In the genomic region with DNA sequence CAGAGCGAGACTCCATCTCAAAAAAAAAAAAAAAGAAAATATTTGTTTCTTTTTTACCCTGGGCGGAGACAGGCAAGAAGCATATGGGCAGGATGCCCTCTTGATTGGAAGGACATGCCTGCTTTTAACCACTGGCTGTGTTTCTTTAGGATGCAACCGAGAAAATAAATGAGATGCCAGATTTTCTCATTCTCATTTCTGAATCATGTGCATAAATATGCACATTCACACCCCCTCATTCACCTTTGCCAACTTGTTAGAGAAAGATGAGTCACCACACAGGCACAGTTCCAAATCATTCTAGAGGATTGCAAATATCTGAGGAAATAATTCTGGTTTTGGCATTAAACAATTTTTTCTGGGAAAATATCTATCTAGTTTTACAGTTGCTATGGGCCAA, we compare ENCODE assay signal across 11 cellular contexts. TPM values are rescaled to one million over a fixed set of nuclear protein-coding genes. Genes with fewer than 3 reads are reported as not detected.
DNase-seq lines count a peak whose midpoint lies in the region; ATAC-seq, FAIRE-seq and TF ChIP-seq lines count a peak whose summit lies in the region.
"Had no signal": no experiment of that assay in that cellular context is flagged by ENCODE, and none has a peak within 500 bp of the region (broad histone marks: within the 10 kb centered on the region; RNA-seq: fewer than 3 reads in every experiment).

No MANE protein-coding gene starts in this region.

- WGBS in liver: 75% methylated on average over 3 of the region's 3 CpGs
- 72% methylated on average over 3 of the region's 3 CpGs for WGBS in HepG2 (ENCODE audit: low lambda C conversion rate)
- 14% methylated on average over 1 of the region's 3 CpGs for WGBS in K562 (ENCODE audit: insufficient coverage, low coverage, missing lambda C conversion rate)

- CTCF ChIA-PET in HepG2 (lab: Yijun Ruan, JAX; ENCODE audit: low intra/inter-chr PET ratio, low total read pairs): no interaction called here
- CTCF ChIA-PET in K562 (lab: Yijun Ruan, JAX; ENCODE audit: low intra/inter-chr PET ratio): no interaction called here

- H3K9me3 ChIP-seq in liver (ENCODE audit: control insufficient read depth in 4 of 4, low read length in 3 of 4): no peaks in the 10 kb centered on the region
- H3K9me3 ChIP-seq in HepG2 (ENCODE audit: low read length): no peaks in the 10 kb centered on the region
- H3K9me3 ChIP-seq in K562 (replicated peaks; ENCODE audit: control insufficient read depth, insufficient read depth, low read depth, low read length): no peaks in the 10 kb centered on the region
- H3K9me3 ChIP-seq in keratinocyte (ENCODE audit: control insufficient read depth, low read depth, low read length): no peaks in the 10 kb centered on the region

- H2AFZ ChIP-seq in HepG2 (ENCODE audit: low read length): no peak overlapping the region
- H2AFZ ChIP-seq in K562 (ENCODE audit: low read depth, low read length): no peak overlapping the region
- no peak overlapping the region for H2AFZ ChIP-seq in keratinocyte (ENCODE audit: control insufficient read depth, low read length)

- H3K4me1 ChIP-seq in liver (ENCODE audit: control insufficient read depth in 4 of 4, insufficient read depth in 4 of 4, low read length in 3 of 4) (no peaks in the 10 kb centered on the region), HepG2 (ENCODE audit: insufficient read depth, low read length) (peaks cover 42% of the 10 kb centered on the region), K562 (replicated peaks in 1 of 2; ENCODE audit: control insufficient read depth in 2 of 2, insufficient read depth in 2 of 2, low read length in 2 of 2) (peaks cover 0 to 4% of the 10 kb centered on the region in 2 experiments; a peak in 3 of 5 replicates), keratinocyte (ENCODE audit: control insufficient read depth, extremely low read depth, insufficient read depth, low read length) (peaks cover 23% of the 10 kb centered on the region)

- no peak for TF ChIP-seq POLR2A in HepG2 (IDR thresholded peaks at IDR 0.05; ENCODE audit: insufficient read depth in 1 of 2, low read depth in 2 of 2, low read length in 2 of 2)
- TF ChIP-seq POLR2A in K562 (conservative IDR thresholded peaks at IDR 0.05): no peak

- H3K27me3 ChIP-seq in liver (ENCODE audit: control insufficient read depth in 4 of 4, insufficient read depth in 4 of 4, low read length in 3 of 4): no peaks in the 10 kb centered on the region
- no peaks in the 10 kb centered on the region for H3K27me3 ChIP-seq in HepG2 (ENCODE audit: control insufficient read depth in 1 of 2, insufficient read depth in 2 of 2, low read length in 2 of 2)
- no peaks in the 10 kb centered on the region for H3K27me3 ChIP-seq in K562 (ENCODE audit: control insufficient read depth in 2 of 2, insufficient read depth in 2 of 2, low read length in 2 of 2)
- H3K27me3 ChIP-seq in keratinocyte (ENCODE audit: control insufficient read depth, extremely low read depth, insufficient read depth, low read length): no peaks in the 10 kb centered on the region

- dilution Hi-C loops in keratinocyte (cut with MboI; ENCODE audit: extremely low pct_ligation_motif_present, low sequenced_read_pairs): no loop called here

- TF ChIP-seq RAD21 in liver (IDR thresholded peaks at IDR 0.05): no peak
- no peak for TF ChIP-seq RAD21 in HepG2 (CRISPR knock-in tag; IDR thresholded peaks at IDR 0.05)
- no peak for TF ChIP-seq RAD21 in K562 (CRISPR knock-in tag; conservative IDR thresholded peaks at IDR 0.05 in 1 of 2, IDR thresholded peaks at IDR 0.05 in 1 of 2)

- H3K9ac ChIP-seq in liver (ENCODE audit: low read depth in 1 of 2, low read length in 2 of 2): no peak overlapping the region
- H3K9ac ChIP-seq in HepG2 (ENCODE audit: insufficient read depth, low read depth, low read length): no peak overlapping the region
- H3K9ac ChIP-seq in K562 (ENCODE audit: insufficient read depth in 1 of 2, low read depth in 2 of 2, low read length in 2 of 2): no peak overlapping the region
- H3K9ac ChIP-seq in keratinocyte (ENCODE audit: control insufficient read depth, extremely low read depth, insufficient read depth, low read length): no peak overlapping the region

- in situ Hi-C loops in HepG2 (cut with HindIII; ENCODE audit: extremely low pct_ligation_motif_present, low pct_unique_long_range_greater_than_20kb) (no loop called here), K562 (cut with MboI) (no loop called here)

- TF ChIP-seq EP300 in HepG2 (IDR thresholded peaks at IDR 0.05; ENCODE audit: low read depth in 2 of 2, low read length in 2 of 2): no peak
- TF ChIP-seq EP300 in HepG2 (CRISPR knock-in tag; IDR thresholded peaks at IDR 0.05; ENCODE audit: borderline replicate concordance): no peak
- TF ChIP-seq EP300 in K562 (IDR thresholded peaks at IDR 0.05; ENCODE audit: low read length): no peak

- FAIRE-seq in HepG2 (lab: Jason Lieb, UNC) (no peak), K562 (lab: Jason Lieb, UNC) (no peak), keratinocyte (lab: Jason Lieb, UNC) (peak; percentile 57)

- intact Hi-C loops in HepG2 (cut with micrococcal nuclease; ENCODE audit: unreplicated experiment): no loop called here
- intact Hi-C loops in K562 (cut with micrococcal nuclease): no loop called here

- no peak overlapping the region for H3K4me3 ChIP-seq in liver (ENCODE audit: low read depth in 1 of 3, low read length in 3 of 3)
- no peak overlapping the region for H3K4me3 ChIP-seq in HepG2 (replicated peaks in 1 of 3; ENCODE audit: insufficient read depth in 1 of 3, low read depth in 2 of 3, low read length in 3 of 3)
- H3K4me3 ChIP-seq in K562: no peak overlapping the region
- no peak overlapping the region for H3K4me3 ChIP-seq in keratinocyte (ENCODE audit: control insufficient read depth in 2 of 3, extremely low read depth in 1 of 3, insufficient read depth in 2 of 3, low read depth in 1 of 3, low read length in 3 of 3)

- POLR2A ChIA-PET in HepG2 (lab: Yijun Ruan, JAX): no interaction called here
- POLR2A ChIA-PET in K562 (lab: Yijun Ruan, JAX): no interaction called here

- BruUV-seq in HepG2 (replicated peaks; lab: Mats Ljungman, UMichigan): no TSS peak
- no TSS peak for BruUV-seq in K562 (replicated peaks; lab: Mats Ljungman, UMichigan)

- H3K4me2 ChIP-seq in HepG2 (ENCODE audit: low read depth, low read length) (no peak overlapping the region), K562 (ENCODE audit: insufficient read depth, low read length) (no peak overlapping the region), keratinocyte (ENCODE audit: control insufficient read depth, extremely low read depth, insufficient read depth, low read depth, low read length) (no peak overlapping the region)

- ATAC-seq in HepG2 (no peak), K562 (no peak), HG03159 (IDR thresholded peaks at IDR 0.05; ENCODE audit: unreplicated experiment) (no peak)

- H3K27ac ChIP-seq in liver (ENCODE audit: low read depth in 1 of 2, low read length in 2 of 2) (no peak overlapping the region), HepG2 (ENCODE audit: extremely low read length, insufficient read depth, low read length) (no peak overlapping the region), K562 (ENCODE audit: extremely low read depth, low read depth, low read length) (no peak overlapping the region), keratinocyte (ENCODE audit: control insufficient read depth, insufficient read depth, low read length) (peak overlapping the region; percentile 10)

- no peaks in the 10 kb centered on the region for H3K79me2 ChIP-seq in HepG2 (ENCODE audit: insufficient read depth, low read length)
- H3K79me2 ChIP-seq in K562 (ENCODE audit: control insufficient read depth, insufficient read depth, low read length): no peaks in the 10 kb centered on the region
- H3K79me2 ChIP-seq in keratinocyte (ENCODE audit: control insufficient read depth, insufficient read depth, low read length): no peaks in the 10 kb centered on the region

- no peak for TF ChIP-seq CTCF in liver (IDR thresholded peaks at IDR 0.05; ENCODE audit: low read depth, low read length, missing input control)
- TF ChIP-seq CTCF in HepG2 (CRISPR knock-in tag; IDR thresholded peaks at IDR 0.05): no peak
- TF ChIP-seq CTCF in K562 (IDR thresholded peaks at IDR 0.05 in 2 of 3, conservative IDR thresholded peaks at IDR 0.05 in 1 of 3; ENCODE audit: insufficient read depth in 2 of 3, low read depth in 1 of 3, low read length in 3 of 3): no peak
- TF ChIP-seq CTCF in keratinocyte (optimal IDR thresholded peaks at IDR 0.05 in 1 of 3, IDR thresholded peaks at IDR 0.05 in 1 of 3, conservative IDR thresholded peaks at IDR 0.05 in 1 of 3; ENCODE audit: extremely low read depth in 1 of 3, insufficient read depth in 2 of 3, low read length in 3 of 3): no peak

- H3K36me3 ChIP-seq in liver (ENCODE audit: control insufficient read depth in 4 of 4, insufficient read depth in 3 of 4, low read depth in 1 of 4, low read length in 3 of 4) (no peaks in the 10 kb centered on the region), HepG2 (replicated peaks in 1 of 2; ENCODE audit: control insufficient read depth in 1 of 2, insufficient read depth in 2 of 2, low read length in 2 of 2) (no peaks in the 10 kb centered on the region), K562 (ENCODE audit: control insufficient read depth, insufficient read depth, low read length) (no peaks in the 10 kb centered on the region), keratinocyte (ENCODE audit: control insufficient read depth in 2 of 2, extremely low read depth in 1 of 2, insufficient read depth in 2 of 2, low read length in 2 of 2) (no peaks in the 10 kb centered on the region)

- DNase-seq in HepG2 (ENCODE audit: low spot score) (no peak), K562 (ENCODE audit: extremely low read depth in 1 of 4, low spot score in 3 of 4) (peak in 2 of 4 experiments; percentile 23 to 29), keratinocyte (ENCODE audit: low read depth, low spot score) (peak; percentile 76), retina (no peak)
- no peak for DNase-seq in stimulated activated naive CD4-positive, alpha-beta T cell (lab: John Stamatoyannopoulos, UW)
- no peak for DNase-seq in activated CD4-positive, alpha-beta T cell treated with anti-CD3 and anti-CD28 coated beads for 1 hour
- DNase-seq: CD4-positive, alpha-beta T cell; stimulated activated CD4-positive, alpha-beta T cell treated with anti-CD3 and anti-CD28 coated beads, Interleukin-4, amount 100 ng/mL, for 4 hours had no signal

- H4K20me1 ChIP-seq in HepG2 (ENCODE audit: insufficient read depth, low read length) (no peaks in the 10 kb centered on the region), K562 (replicated peaks; ENCODE audit: control insufficient read depth, insufficient read depth, low read length) (no peaks in the 10 kb centered on the region), keratinocyte (ENCODE audit: control insufficient read depth, extremely low read depth, insufficient read depth, low read length) (no peaks in the 10 kb centered on the region)

- H3K9me1 ChIP-seq in K562 (ENCODE audit: control insufficient read depth, insufficient read depth, low read length) (no peaks in the 10 kb centered on the region), keratinocyte (ENCODE audit: control insufficient read depth, extremely low read depth, insufficient read depth, low read length) (no peaks in the 10 kb centered on the region)

RNA-seq across cellular contexts. Expression of gene LIPH, which starts 3.3 kb away (rescaled TPM):
- under 1 TPM; under 0.01 to 0.23 TPM for total RNA-seq in liver
- polyA plus RNA-seq in liver: under 1 TPM in 1 of 2 donors, not detected in 1; 0.09 TPM
- 0.09 TPM in 1 of 2 replicates, not detected in the other for total RNA-seq in HepG2 (2016; rRNA removed; fragmentation: Illumina TruSeq; extraction: Trizol)
- 0.20 TPM in 1 of 2 replicates, not detected in the other for total RNA-seq in HepG2 (2016; cell fraction: cytosol; rRNA removed; fragmentation: Illumina TruSeq; extraction: Trizol; ENCODE audit: low read depth)
- 0.13 TPM in 2 replicates for total RNA-seq in HepG2 (2016; cell fraction: insoluble cytoplasmic fraction; rRNA removed; fragmentation: Illumina TruSeq; extraction: Trizol)
- total RNA-seq in HepG2 (2016; cell fraction: membrane; rRNA removed; fragmentation: Illumina TruSeq; extraction: Trizol): not detected in 2 replicates
- 0.19 and 1.1 TPM in 2 replicates for total RNA-seq in HepG2 (2016; cell fraction: nucleus; rRNA removed; fragmentation: Illumina TruSeq; extraction: Trizol)
- polyA plus RNA-seq in HepG2 (2011; rRNA removed): 0.29 and 0.34 TPM in 2 replicates
- 0.20 and 0.45 TPM in 2 replicates for polyA plus RNA-seq in HepG2 (2011; cell fraction: cytosol; rRNA removed)
- polyA plus RNA-seq in HepG2 (2011; cell fraction: nucleus; rRNA removed): 0.12 and 0.14 TPM in 2 replicates
- 0.32 and 0.95 TPM in 2 replicates for polyA plus RNA-seq in HepG2 (2012)
- polyA plus RNA-seq in HepG2 (2016; cell fraction: cytosol; fragmentation: Illumina TruSeq; extraction: Trizol; ENCODE audit: low read depth): 0.03 TPM in 1 of 2 replicates, not detected in the other
- 0.05 and 0.11 TPM in 2 replicates for polyA plus RNA-seq in HepG2 (2016; cell fraction: insoluble cytoplasmic fraction; fragmentation: Illumina TruSeq; extraction: Trizol; ENCODE audit: low read depth)
- not detected in 2 replicates for polyA plus RNA-seq in HepG2 (2016; cell fraction: membrane; fragmentation: Illumina TruSeq; extraction: Trizol; ENCODE audit: low read depth)
- polyA plus RNA-seq in HepG2 (2016; cell fraction: nucleus; fragmentation: Illumina TruSeq; extraction: Trizol; ENCODE audit: insufficient read depth, low read depth): 0.11 TPM in 1 of 2 replicates, not detected in the other
- 0.06 and 7.4 TPM in 2 replicates for polyA minus RNA-seq in HepG2 (2011; rRNA and poly(A)+ RNA removed; ENCODE audit: low replicate concordance)
- polyA minus RNA-seq in HepG2 (2011; cell fraction: cytosol; rRNA and poly(A)+ RNA removed): 1.2 TPM in 1 of 2 replicates, not detected in the other
- polyA minus RNA-seq in HepG2 (2011; cell fraction: nucleus; rRNA and poly(A)+ RNA removed): 0.25 and 0.64 TPM in 2 replicates
- total RNA-seq in K562 (2011; cell fraction: chromatin; rRNA removed; ENCODE audit: low replicate concordance): 2.5 and 5.5 TPM in 2 replicates
- total RNA-seq in K562 (2011; cell fraction: nucleolus; rRNA removed): 2.2 and 3.7 TPM in 2 replicates
- 3.2 and 3.4 TPM in 2 replicates for total RNA-seq in K562 (2011; cell fraction: nucleoplasm; rRNA removed)
- total RNA-seq in K562 (2014; rRNA removed): 0.73 and 1.3 TPM in 2 replicates
- 0.86 and 1.3 TPM in 2 replicates for total RNA-seq in K562 (2014; rRNA removed; fragmentation: Illumina TruSeq; extraction: Trizol)
- total RNA-seq in K562 (2015; rRNA removed; fragmentation: Illumina TruSeq; extraction: Trizol): 0.60 and 1.5 TPM in 2 replicates
- 1.3 TPM in 2 replicates for total RNA-seq in K562 (2021)
- polyA plus RNA-seq in K562 (2011; rRNA removed): 1.4 and 1.7 TPM in 2 replicates
- 0.63 and 0.71 TPM in 2 replicates for polyA plus RNA-seq in K562 (2011; cell fraction: cytosol; rRNA removed)
- 0.49 and 0.51 TPM in 2 replicates for polyA plus RNA-seq in K562 (2011; cell fraction: nucleus; rRNA removed)
- polyA plus RNA-seq in K562 (2012): 0.70 and 1.6 TPM in 2 replicates
- 1.2 and 1.3 TPM in 2 replicates for polyA plus RNA-seq in K562 (2014; fragmentation: Illumina TruSeq; extraction: Trizol)
- 1 to 10 TPM in 1 of 2 experiments, under 1 TPM in 1; 0.80 to 1.8 TPM for polyA plus RNA-seq in K562 (2014; fragmentation: Nextera tagmentation; extraction: Ambion mirVana)
- polyA plus RNA-seq in K562 (2014; rRNA removed): 0.46 and 1.2 TPM in 2 replicates
- polyA minus RNA-seq in K562 (2011; rRNA and poly(A)+ RNA removed): 1.4 and 2.4 TPM in 2 replicates
- polyA minus RNA-seq in K562 (2011; cell fraction: cytosol; rRNA and poly(A)+ RNA removed): 0.95 and 5.0 TPM in 2 replicates
- 0.27 and 0.44 TPM in 2 replicates for polyA minus RNA-seq in K562 (2011; cell fraction: nucleus; rRNA and poly(A)+ RNA removed)
- polyA plus RNA-seq in keratinocyte: 0.58 to 1.7 TPM (median 1.1 TPM) in 3 replicates
- 2.8 TPM for polyA plus RNA-seq in keratinocyte (2011; ENCODE audit: low read depth)
- 0.60 and 1.5 TPM in 2 replicates for polyA plus RNA-seq in keratinocyte (2011; cell fraction: cytosol; rRNA removed)
- polyA plus RNA-seq in keratinocyte (2011; cell fraction: nucleus; rRNA removed): 3.9 and 4.6 TPM in 2 replicates
- 0.34 and 5.9 TPM in 2 replicates for polyA plus RNA-seq in keratinocyte (2012; ENCODE audit: low replicate concordance)
- polyA minus RNA-seq in keratinocyte: 0.85 to 3.0 TPM (median 1.3 TPM) in 3 replicates
- 1.7 TPM for polyA minus RNA-seq in keratinocyte (2011; cell fraction: cytosol; rRNA and poly(A)+ RNA removed)
- polyA minus RNA-seq in keratinocyte (2011; cell fraction: nucleus; rRNA and poly(A)+ RNA removed): 3.4 and 4.7 TPM in 2 replicates
- total RNA-seq: CD4-positive, alpha-beta T cell; T-helper 1 cell treated with Interleukin-12 subunit alpha and Interleukin-12 subunit beta and Interleukin-4 antibody, amounts not matched to agents 30 ng/mL and 1 ng/mL, for 36 hours had no signal

RNA-seq across cellular contexts. Expression of gene SENP2, which starts 37.0 kb away (rescaled TPM):
- total RNA-seq in liver (10 to 100 TPM; 13.4 to 23.3 TPM), HepG2 (2016; rRNA removed; fragmentation: Illumina TruSeq; extraction: Trizol) (46.2 and 62.6 TPM in 2 replicates), K562 (2014; rRNA removed) (34.9 and 54.4 TPM in 2 replicates), K562 (2014; rRNA removed; fragmentation: Illumina TruSeq; extraction: Trizol) (48.8 and 57.6 TPM in 2 replicates), K562 (2015; rRNA removed; fragmentation: Illumina TruSeq; extraction: Trizol) (58.3 and 67.1 TPM in 2 replicates), K562 (2021) (39.6 and 41.1 TPM in 2 replicates)
- polyA plus RNA-seq in liver (1 to 10 TPM; 7.9 to 9.3 TPM), HepG2 (2011; rRNA removed) (5.1 and 7.7 TPM in 2 replicates), K562 (2011; rRNA removed) (18.0 and 20.8 TPM in 2 replicates), K562 (2014; fragmentation: Illumina TruSeq; extraction: Trizol) (37.2 and 50.0 TPM in 2 replicates), K562 (2014; fragmentation: Nextera tagmentation; extraction: Ambion mirVana) (10 to 100 TPM; 11.8 to 17.8 TPM), K562 (2014; rRNA removed) (31.6 and 33.2 TPM in 2 replicates), keratinocyte (8.7 to 14.0 TPM (median 12.6 TPM) in 3 replicates)
- 36.4 and 46.1 TPM in 2 replicates for total RNA-seq in HepG2 (2016; cell fraction: cytosol; rRNA removed; fragmentation: Illumina TruSeq; extraction: Trizol; ENCODE audit: low read depth)
- total RNA-seq in HepG2 (2016; cell fraction: insoluble cytoplasmic fraction; rRNA removed; fragmentation: Illumina TruSeq; extraction: Trizol): 41.9 and 54.0 TPM in 2 replicates
- total RNA-seq in HepG2 (2016; cell fraction: membrane; rRNA removed; fragmentation: Illumina TruSeq; extraction: Trizol): 85.8 and 106 TPM in 2 replicates
- total RNA-seq in HepG2 (2016; cell fraction: nucleus; rRNA removed; fragmentation: Illumina TruSeq; extraction: Trizol): 28.8 and 30.0 TPM in 2 replicates
- polyA plus RNA-seq in HepG2 (2011; cell fraction: cytosol; rRNA removed): 3.1 and 3.7 TPM in 2 replicates
- 2.4 and 3.8 TPM in 2 replicates for polyA plus RNA-seq in HepG2 (2011; cell fraction: nucleus; rRNA removed)
- 16.8 and 20.9 TPM in 2 replicates for polyA plus RNA-seq in HepG2 (2012)
- 30.9 and 32.8 TPM in 2 replicates for polyA plus RNA-seq in HepG2 (2016; cell fraction: cytosol; fragmentation: Illumina TruSeq; extraction: Trizol; ENCODE audit: low read depth)
- 38.2 and 45.0 TPM in 2 replicates for polyA plus RNA-seq in HepG2 (2016; cell fraction: insoluble cytoplasmic fraction; fragmentation: Illumina TruSeq; extraction: Trizol; ENCODE audit: low read depth)
- 47.8 and 58.4 TPM in 2 replicates for polyA plus RNA-seq in HepG2 (2016; cell fraction: membrane; fragmentation: Illumina TruSeq; extraction: Trizol; ENCODE audit: low read depth)
- polyA plus RNA-seq in HepG2 (2016; cell fraction: nucleus; fragmentation: Illumina TruSeq; extraction: Trizol; ENCODE audit: insufficient read depth, low read depth): 20.1 and 22.2 TPM in 2 replicates
- 2.7 and 11.4 TPM in 2 replicates for polyA minus RNA-seq in HepG2 (2011; rRNA and poly(A)+ RNA removed; ENCODE audit: low replicate concordance)
- 7.1 and 7.5 TPM in 2 replicates for polyA minus RNA-seq in HepG2 (2011; cell fraction: cytosol; rRNA and poly(A)+ RNA removed)
- 8.8 and 13.1 TPM in 2 replicates for polyA minus RNA-seq in HepG2 (2011; cell fraction: nucleus; rRNA and poly(A)+ RNA removed)
- 18.1 and 65.2 TPM in 2 replicates for total RNA-seq in K562 (2011; cell fraction: chromatin; rRNA removed; ENCODE audit: low replicate concordance)
- 9.0 and 9.1 TPM in 2 replicates for total RNA-seq in K562 (2011; cell fraction: nucleolus; rRNA removed)
- 20.3 and 21.5 TPM in 2 replicates for total RNA-seq in K562 (2011; cell fraction: nucleoplasm; rRNA removed)
- 4.4 and 8.2 TPM in 2 replicates for polyA plus RNA-seq in K562 (2011; cell fraction: cytosol; rRNA removed)
- polyA plus RNA-seq in K562 (2011; cell fraction: nucleus; rRNA removed): 6.3 and 9.4 TPM in 2 replicates
- 22.2 and 28.9 TPM in 2 replicates for polyA plus RNA-seq in K562 (2012)
- 29.4 and 33.3 TPM in 2 replicates for polyA minus RNA-seq in K562 (2011; rRNA and poly(A)+ RNA removed)
- 14.7 and 18.3 TPM in 2 replicates for polyA minus RNA-seq in K562 (2011; cell fraction: cytosol; rRNA and poly(A)+ RNA removed)
- 5.7 and 8.9 TPM in 2 replicates for polyA minus RNA-seq in K562 (2011; cell fraction: nucleus; rRNA and poly(A)+ RNA removed)
- 70.8 TPM for polyA plus RNA-seq in keratinocyte (2011; ENCODE audit: low read depth)
- polyA plus RNA-seq in keratinocyte (2011; cell fraction: cytosol; rRNA removed): 10.6 and 15.4 TPM in 2 replicates
- polyA plus RNA-seq in keratinocyte (2011; cell fraction: nucleus; rRNA removed): 10.8 and 13.3 TPM in 2 replicates
- 19.5 and 23.0 TPM in 2 replicates for polyA plus RNA-seq in keratinocyte (2012; ENCODE audit: low replicate concordance)
- 2.2 to 11.5 TPM (median 10.7 TPM) in 3 replicates for polyA minus RNA-seq in keratinocyte
- polyA minus RNA-seq in keratinocyte (2011; cell fraction: cytosol; rRNA and poly(A)+ RNA removed): 18.2 TPM
- 3.1 and 8.5 TPM in 2 replicates for polyA minus RNA-seq in keratinocyte (2011; cell fraction: nucleus; rRNA and poly(A)+ RNA removed)

RNA-seq across cellular contexts. Expression of gene TMEM41A, which starts 50.3 kb away (rescaled TPM):
- 10 to 100 TPM in 1 of 2 donors, 1 to 10 TPM in 1; 9.5 to 10.9 TPM for total RNA-seq in liver
- polyA plus RNA-seq in liver: 10 to 100 TPM; 14.8 to 19.6 TPM
- total RNA-seq in HepG2 (2016; rRNA removed; fragmentation: Illumina TruSeq; extraction: Trizol): 24.2 and 40.0 TPM in 2 replicates
- total RNA-seq in HepG2 (2016; cell fraction: cytosol; rRNA removed; fragmentation: Illumina TruSeq; extraction: Trizol; ENCODE audit: low read depth): 13.6 and 15.2 TPM in 2 replicates
- total RNA-seq in HepG2 (2016; cell fraction: insoluble cytoplasmic fraction; rRNA removed; fragmentation: Illumina TruSeq; extraction: Trizol): 24.9 and 39.6 TPM in 2 replicates
- 29.5 and 32.0 TPM in 2 replicates for total RNA-seq in HepG2 (2016; cell fraction: membrane; rRNA removed; fragmentation: Illumina TruSeq; extraction: Trizol)
- total RNA-seq in HepG2 (2016; cell fraction: nucleus; rRNA removed; fragmentation: Illumina TruSeq; extraction: Trizol): 45.6 and 52.4 TPM in 2 replicates
- 27.9 and 30.0 TPM in 2 replicates for polyA plus RNA-seq in HepG2 (2011; rRNA removed)
- 19.8 and 29.4 TPM in 2 replicates for polyA plus RNA-seq in HepG2 (2011; cell fraction: cytosol; rRNA removed)
- polyA plus RNA-seq in HepG2 (2011; cell fraction: nucleus; rRNA removed): 25.5 and 31.3 TPM in 2 replicates
- 18.7 and 20.4 TPM in 2 replicates for polyA plus RNA-seq in HepG2 (2012)
- polyA plus RNA-seq in HepG2 (2016; cell fraction: cytosol; fragmentation: Illumina TruSeq; extraction: Trizol; ENCODE audit: low read depth): 7.9 and 8.4 TPM in 2 replicates
- 28.3 and 31.2 TPM in 2 replicates for polyA plus RNA-seq in HepG2 (2016; cell fraction: insoluble cytoplasmic fraction; fragmentation: Illumina TruSeq; extraction: Trizol; ENCODE audit: low read depth)
- polyA plus RNA-seq in HepG2 (2016; cell fraction: membrane; fragmentation: Illumina TruSeq; extraction: Trizol; ENCODE audit: low read depth): 19.0 and 19.8 TPM in 2 replicates
- 61.2 and 62.8 TPM in 2 replicates for polyA plus RNA-seq in HepG2 (2016; cell fraction: nucleus; fragmentation: Illumina TruSeq; extraction: Trizol; ENCODE audit: insufficient read depth, low read depth)
- 43.9 and 54.9 TPM in 2 replicates for polyA minus RNA-seq in HepG2 (2011; rRNA and poly(A)+ RNA removed; ENCODE audit: low replicate concordance)
- 13.8 and 18.0 TPM in 2 replicates for polyA minus RNA-seq in HepG2 (2011; cell fraction: cytosol; rRNA and poly(A)+ RNA removed)
- 39.3 and 51.3 TPM in 2 replicates for polyA minus RNA-seq in HepG2 (2011; cell fraction: nucleus; rRNA and poly(A)+ RNA removed)
- total RNA-seq in K562 (2011; cell fraction: chromatin; rRNA removed; ENCODE audit: low replicate concordance): 137 and 152 TPM in 2 replicates
- 103 and 106 TPM in 2 replicates for total RNA-seq in K562 (2011; cell fraction: nucleolus; rRNA removed)
- 145 and 197 TPM in 2 replicates for total RNA-seq in K562 (2011; cell fraction: nucleoplasm; rRNA removed)
- total RNA-seq in K562 (2014; rRNA removed): 22.5 and 27.6 TPM in 2 replicates
- 31.5 and 34.0 TPM in 2 replicates for total RNA-seq in K562 (2014; rRNA removed; fragmentation: Illumina TruSeq; extraction: Trizol)
- 30.1 and 30.7 TPM in 2 replicates for total RNA-seq in K562 (2015; rRNA removed; fragmentation: Illumina TruSeq; extraction: Trizol)
- total RNA-seq in K562 (2021): 32.3 and 33.8 TPM in 2 replicates
- 59.3 and 65.9 TPM in 2 replicates for polyA plus RNA-seq in K562 (2011; rRNA removed)
- polyA plus RNA-seq in K562 (2011; cell fraction: cytosol; rRNA removed): 63.8 and 82.9 TPM in 2 replicates
- polyA plus RNA-seq in K562 (2011; cell fraction: nucleus; rRNA removed): 41.1 and 62.8 TPM in 2 replicates
- polyA plus RNA-seq in K562 (2012): 28.5 and 32.6 TPM in 2 replicates
- 36.3 and 39.9 TPM in 2 replicates for polyA plus RNA-seq in K562 (2014; fragmentation: Illumina TruSeq; extraction: Trizol)
- polyA plus RNA-seq in K562 (2014; fragmentation: Nextera tagmentation; extraction: Ambion mirVana): 10 to 100 TPM; 23.1 to 30.6 TPM
- 36.2 and 39.6 TPM in 2 replicates for polyA plus RNA-seq in K562 (2014; rRNA removed)
- polyA minus RNA-seq in K562 (2011; rRNA and poly(A)+ RNA removed): 80.5 and 81.1 TPM in 2 replicates
- 21.2 and 29.0 TPM in 2 replicates for polyA minus RNA-seq in K562 (2011; cell fraction: cytosol; rRNA and poly(A)+ RNA removed)
- polyA minus RNA-seq in K562 (2011; cell fraction: nucleus; rRNA and poly(A)+ RNA removed): 27.1 and 43.7 TPM in 2 replicates
- polyA plus RNA-seq in keratinocyte: 30.8 to 36.8 TPM (median 31.9 TPM) in 3 replicates
- 8.6 TPM for polyA plus RNA-seq in keratinocyte (2011; ENCODE audit: low read depth)
- 18.8 and 30.8 TPM in 2 replicates for polyA plus RNA-seq in keratinocyte (2011; cell fraction: cytosol; rRNA removed)
- polyA plus RNA-seq in keratinocyte (2011; cell fraction: nucleus; rRNA removed): 55.1 and 60.5 TPM in 2 replicates
- polyA plus RNA-seq in keratinocyte (2012; ENCODE audit: low replicate concordance): 18.6 and 26.5 TPM in 2 replicates
- 14.0 to 32.1 TPM (median 31.0 TPM) in 3 replicates for polyA minus RNA-seq in keratinocyte
- 30.1 TPM for polyA minus RNA-seq in keratinocyte (2011; cell fraction: cytosol; rRNA and poly(A)+ RNA removed)
- polyA minus RNA-seq in keratinocyte (2011; cell fraction: nucleus; rRNA and poly(A)+ RNA removed): 25.1 and 45.0 TPM in 2 replicates
